19 cellular contexts compared by ENCODE assay signal in the genomic region with DNA sequence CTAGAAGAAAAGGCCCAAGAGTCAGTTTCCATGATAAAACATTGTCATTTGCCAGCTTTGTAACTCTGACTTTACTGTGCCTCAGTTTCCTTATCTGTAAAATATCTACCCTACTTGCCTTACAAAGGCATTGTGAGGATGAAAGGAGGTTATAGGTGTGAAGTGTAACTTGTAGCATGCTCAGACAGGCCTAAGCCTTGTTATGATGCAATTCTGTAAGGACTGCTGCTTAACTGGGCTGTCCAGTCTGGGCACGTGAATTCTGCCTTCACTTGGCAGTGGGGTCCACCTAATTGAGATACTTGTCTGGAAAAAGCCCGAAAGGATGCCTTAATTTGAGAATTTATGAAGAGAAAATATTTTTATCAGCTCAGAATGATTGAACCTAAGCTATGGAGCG.
A peak's percentile ranks its signal among the peaks of the same experiment; 100 is the strongest.
DNase-seq lines count a peak whose midpoint lies in the region; ATAC-seq and TF ChIP-seq lines count a peak whose summit lies in the region.
"Had no signal": no experiment of that assay in that cellular context is flagged by ENCODE, and none has a peak within 500 bp of the region (broad histone marks: within the 10 kb centered on the region; RNA-seq: fewer than 3 reads in every experiment).

No MANE protein-coding gene starts in this region.

- H3K4me2 ChIP-seq in osteoblast (ENCODE audit: insufficient read depth, low read length) = peak overlapping the region; percentile 17

- H2AFZ ChIP-seq in ACC112 (ENCODE audit: low read length, unreplicated experiment) = no peak overlapping the region
- no peak overlapping the region for H2AFZ ChIP-seq in osteoblast (ENCODE audit: low read length)

- no peak overlapping the region for H3K4me3 Mint-ChIP-seq in activated naive CD4-positive, alpha-beta T cell treated with anti-CD3 and anti-CD28 coated beads for 36 hours
- H3K4me3 Mint-ChIP-seq: B cell; CD4-positive, alpha-beta T cell had no signal

- H3K9me3 ChIP-seq in RWPE2 (ENCODE audit: severe bottlenecking) (no peaks in the 10 kb centered on the region), osteoblast (ENCODE audit: low read depth, low read length) (no peaks in the 10 kb centered on the region), spleen (no peaks in the 10 kb centered on the region)
- H3K9me3 ChIP-seq: Peyer's patch had no signal

- CTCF ChIA-PET in activated naive CD4-positive, alpha-beta T cell treated with anti-CD3 and anti-CD28 coated beads for 36 hours (lab: Charles Lee) = no interaction called here

- no peaks in the 10 kb centered on the region for H3K27me3 ChIP-seq in ACC112 (ENCODE audit: insufficient read depth, low read length)
- no peaks in the 10 kb centered on the region for H3K27me3 ChIP-seq in RWPE2 (ENCODE audit: insufficient read depth, poor library complexity, severe bottlenecking)
- H3K27me3 ChIP-seq in osteoblast (ENCODE audit: insufficient read depth, low read length) = no peaks in the 10 kb centered on the region
- no peaks in the 10 kb centered on the region for H3K27me3 ChIP-seq in spleen (replicated peaks in 1 of 7)
- H3K27me3 ChIP-seq: Peyer's patch had no signal

- 61 to 92% (median 74%) methylated on average over 3 of the region's 3 CpGs for WGBS in spleen, 5 donors

- H3K79me2 ChIP-seq in ACC112 (ENCODE audit: control insufficient read depth, insufficient read depth, low read length, unreplicated experiment) (no peaks in the 10 kb centered on the region), osteoblast (ENCODE audit: insufficient read depth, low read length) (no peaks in the 10 kb centered on the region)

- H3K27ac ChIP-seq in ACC112 (ENCODE audit: low read depth, low read length) = peak overlapping the region; percentile 2
- H3K27ac ChIP-seq in RWPE2 (ENCODE audit: poor library complexity, severe bottlenecking) = peak overlapping the region; percentile 71
- peak overlapping the region; percentile 34 for H3K27ac ChIP-seq in osteoblast (ENCODE audit: low read depth, low read length)
- H3K27ac ChIP-seq in spleen = no peak overlapping the region

- H3K4me3 ChIP-seq in ACC112 (ENCODE audit: low read depth, low read length) = no peak overlapping the region
- no peak overlapping the region for H3K4me3 ChIP-seq in RWPE2 (ENCODE audit: severe bottlenecking)
- no peak overlapping the region for H3K4me3 ChIP-seq in osteoblast (ENCODE audit: insufficient read depth, low read length)
- no peak overlapping the region for H3K4me3 ChIP-seq in spleen
- H3K4me3 ChIP-seq: GM12878, Peyer's patch had no signal

- H3K9me3 Mint-ChIP-seq in activated naive CD4-positive, alpha-beta T cell treated with anti-CD3 and anti-CD28 coated beads for 36 hours = no peaks in the 10 kb centered on the region
- H3K9me3 Mint-ChIP-seq: CD4-positive, alpha-beta T cell had no signal

- H3K36me3 Mint-ChIP-seq in activated naive CD4-positive, alpha-beta T cell treated with anti-CD3 and anti-CD28 coated beads for 36 hours (ENCODE audit: low read depth) = no peaks in the 10 kb centered on the region

- intact Hi-C loops in activated naive CD4-positive, alpha-beta T cell treated with anti-CD3 and anti-CD28 coated beads for 36 hours (cut with micrococcal nuclease) = no loop called here
- intact Hi-C loops in spleen (cut with DNase I; ENCODE audit: low total_unique reads) = no loop called here

- H3K4me1 ChIP-seq in ACC112 (ENCODE audit: control insufficient read depth, insufficient read depth, low read length, unreplicated experiment) (peaks cover 12% of the 10 kb centered on the region), RWPE2 (ENCODE audit: insufficient read depth, poor library complexity, severe bottlenecking) (peaks cover 21% of the 10 kb centered on the region), osteoblast (ENCODE audit: insufficient read depth, low read length) (peaks cover 12% of the 10 kb centered on the region), spleen (no peaks in the 10 kb centered on the region)

- no peaks in the 10 kb centered on the region for H3K27me3 Mint-ChIP-seq in activated naive CD4-positive, alpha-beta T cell treated with anti-CD3 and anti-CD28 coated beads for 36 hours (ENCODE audit: low read depth)
- H3K27me3 Mint-ChIP-seq: CD4-positive, alpha-beta T cell had no signal

- no peak for TF ChIP-seq POLR2A in spleen (IDR thresholded peaks at IDR 0.05)

- H4K20me1 ChIP-seq in osteoblast (ENCODE audit: insufficient read depth, low read length) = no peaks in the 10 kb centered on the region

- ATAC-seq in RWPE2 (ENCODE audit: low read depth) (no peak), esophagus mucosa (peak; percentile 64)
- ATAC-seq: GM12878 had no signal

- DNase-seq in RWPE2 (ENCODE audit: low spot score) (no peak), osteoblast (ENCODE audit: insufficient read length, low spot score, missing footprints) (no peak), spleen (no peak)
- no peak for DNase-seq in activated naive CD4-positive, alpha-beta T cell treated with anti-CD3 and anti-CD28 coated beads for 36 hours
- no peak for DNase-seq in activated naive CD4-positive, alpha-beta T cell treated with Interleukin-2 at 50 U/mL for 16 hours
- DNase-seq: Calu3; CD4-positive, alpha-beta T cell; Karpas-422; NCI-H1105 treated with DMSO at 0.1 percent for 48 hours; NCI-H187 treated with DMSO at 0.1 percent for 48 hours; NCI-H2171; NCI-H446 treated with DMSO at 0.1 percent for 48 hours; NCI-H774; Peyer's patch; SHP77 treated with DMSO at 0.1 percent for 48 hours had no signal

- peaks cover 8% of the 10 kb centered on the region for H3K4me1 Mint-ChIP-seq in activated naive CD4-positive, alpha-beta T cell treated with anti-CD3 and anti-CD28 coated beads for 36 hours (ENCODE audit: low read depth)
- H3K4me1 Mint-ChIP-seq: B cell had no signal

- H3K36me3 ChIP-seq in ACC112 (ENCODE audit: insufficient read depth, low read length) = no peaks in the 10 kb centered on the region
- H3K36me3 ChIP-seq in RWPE2 (ENCODE audit: low read depth) = no peaks in the 10 kb centered on the region
- no peaks in the 10 kb centered on the region for H3K36me3 ChIP-seq in osteoblast (ENCODE audit: insufficient read depth, low read length)
- no peaks in the 10 kb centered on the region for H3K36me3 ChIP-seq in spleen
- H3K36me3 ChIP-seq: Peyer's patch had no signal

- H3K27ac Mint-ChIP-seq in activated naive CD4-positive, alpha-beta T cell treated with anti-CD3 and anti-CD28 coated beads for 36 hours = no peak overlapping the region
- H3K27ac Mint-ChIP-seq: CD4-positive, alpha-beta T cell had no signal

- TF ChIP-seq CTCF in RWPE2 (IDR thresholded peaks at IDR 0.05; ENCODE audit: poor library complexity, severe bottlenecking) (no peak), osteoblast (IDR thresholded peaks at IDR 0.05; ENCODE audit: extremely low read depth, low read depth, low read length) (no peak), spleen (IDR thresholded peaks at IDR 0.05 in 8 of 11, conservative IDR thresholded peaks at IDR 0.05 in 3 of 11) (no peak)

Comparison
In these comparisons a context has a peak if more than half of its experiments do, and no peak if none do; other contexts are left out.
1. H3K27ac ChIP-seq: peak in ACC112 (single experiment), RWPE2 (single experiment) and osteoblast (single experiment); none in spleen (0 of 8).